ENCODE assay signal across 2 cellular contexts in genomic region chr12:116159593-116159992, GRCh38.
TF ChIP-seq lines count a peak whose summit lies in the region.

No MANE protein-coding gene starts in this region.

TF ChIP-seq in A549, 52 proteins besides CTCF, POLR2A, EP300 and RAD21 (continued from another document):
- TF ChIP-seq HMGXB4 (CRISPR knock-in tag; IDR thresholded peaks at IDR 0.05; ENCODE audit: borderline replicate concordance): no peak
- TF ChIP-seq FOSL2 (IDR thresholded peaks at IDR 0.05): no peak
- TF ChIP-seq FOSL2 (CRISPR knock-in tag; IDR thresholded peaks at IDR 0.05): no peak
- no peak for TF ChIP-seq KDM1A (IDR thresholded peaks at IDR 0.05; ENCODE audit: low read depth)
- TF ChIP-seq, protein P1, sequence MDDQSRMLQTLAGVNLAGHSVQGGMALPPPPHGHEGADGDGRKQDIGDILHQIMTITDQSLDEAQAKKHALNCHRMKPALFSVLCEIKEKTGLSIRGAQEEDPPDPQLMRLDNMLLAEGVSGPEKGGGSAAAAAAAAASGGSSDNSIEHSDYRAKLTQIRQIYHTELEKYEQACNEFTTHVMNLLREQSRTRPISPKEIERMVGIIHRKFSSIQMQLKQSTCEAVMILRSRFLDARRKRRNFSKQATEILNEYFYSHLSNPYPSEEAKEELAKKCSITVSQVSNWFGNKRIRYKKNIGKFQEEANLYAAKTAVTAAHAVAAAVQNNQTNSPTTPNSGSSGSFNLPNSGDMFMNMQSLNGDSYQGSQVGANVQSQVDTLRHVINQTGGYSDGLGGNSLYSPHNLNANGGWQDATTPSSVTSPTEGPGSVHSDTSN (IDR thresholded peaks at IDR 0.05): no peak
- TF ChIP-seq RARB (CRISPR knock-in tag; IDR thresholded peaks at IDR 0.05): no peak
- TF ChIP-seq RNF2 (IDR thresholded peaks at IDR 0.05; ENCODE audit: borderline replicate concordance, low read depth): no peak

TF ChIP-seq in K562, 482 proteins besides CTCF, POLR2A, EP300 and RAD21 (continued from another document):
- TF ChIP-seq, protein P2, sequence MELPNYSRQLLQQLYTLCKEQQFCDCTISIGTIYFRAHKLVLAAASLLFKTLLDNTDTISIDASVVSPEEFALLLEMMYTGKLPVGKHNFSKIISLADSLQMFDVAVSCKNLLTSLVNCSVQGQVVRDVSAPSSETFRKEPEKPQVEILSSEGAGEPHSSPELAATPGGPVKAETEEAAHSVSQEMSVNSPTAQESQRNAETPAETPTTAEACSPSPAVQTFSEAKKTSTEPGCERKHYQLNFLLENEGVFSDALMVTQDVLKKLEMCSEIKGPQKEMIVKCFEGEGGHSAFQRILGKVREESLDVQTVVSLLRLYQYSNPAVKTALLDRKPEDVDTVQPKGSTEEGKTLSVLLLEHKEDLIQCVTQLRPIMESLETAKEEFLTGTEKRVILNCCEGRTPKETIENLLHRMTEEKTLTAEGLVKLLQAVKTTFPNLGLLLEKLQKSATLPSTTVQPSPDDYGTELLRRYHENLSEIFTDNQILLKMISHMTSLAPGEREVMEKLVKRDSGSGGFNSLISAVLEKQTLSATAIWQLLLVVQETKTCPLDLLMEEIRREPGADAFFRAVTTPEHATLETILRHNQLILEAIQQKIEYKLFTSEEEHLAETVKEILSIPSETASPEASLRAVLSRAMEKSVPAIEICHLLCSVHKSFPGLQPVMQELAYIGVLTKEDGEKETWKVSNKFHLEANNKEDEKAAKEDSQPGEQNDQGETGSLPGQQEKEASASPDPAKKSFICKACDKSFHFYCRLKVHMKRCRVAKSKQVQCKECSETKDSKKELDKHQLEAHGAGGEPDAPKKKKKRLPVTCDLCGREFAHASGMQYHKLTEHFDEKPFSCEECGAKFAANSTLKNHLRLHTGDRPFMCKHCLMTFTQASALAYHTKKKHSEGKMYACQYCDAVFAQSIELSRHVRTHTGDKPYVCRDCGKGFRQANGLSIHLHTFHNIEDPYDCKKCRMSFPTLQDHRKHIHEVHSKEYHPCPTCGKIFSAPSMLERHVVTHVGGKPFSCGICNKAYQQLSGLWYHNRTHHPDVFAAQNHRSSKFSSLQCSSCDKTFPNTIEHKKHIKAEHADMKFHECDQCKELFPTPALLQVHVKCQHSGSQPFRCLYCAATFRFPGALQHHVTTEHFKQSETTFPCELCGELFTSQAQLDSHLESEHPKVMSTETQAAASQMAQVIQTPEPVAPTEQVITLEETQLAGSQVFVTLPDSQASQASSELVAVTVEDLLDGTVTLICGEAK (IDR thresholded peaks at IDR 0.05): peak; percentile 58
- TF ChIP-seq, protein P2 (CRISPR knock-in tag; IDR thresholded peaks at IDR 0.05): no peak
